In genomic region chr2:237590272-237591020, GRCh38 we compare ENCODE assay signal across 9 cellular contexts. TPM values are rescaled to one million over a fixed set of nuclear protein-coding genes. Genes with fewer than 3 reads are reported as not detected.
A peak's percentile ranks its signal among the peaks of the same experiment; 100 is the strongest.
DNase-seq lines count a peak whose midpoint lies in the region; ATAC-seq, FAIRE-seq and TF ChIP-seq lines count a peak whose summit lies in the region.
"Had no signal": no experiment of that assay in that cellular context is flagged by ENCODE, and none has a peak within 500 bp of the region (broad histone marks: within the 10 kb centered on the region; RNA-seq: fewer than 3 reads in every experiment).

TSS of gene RAB17 (minus strand) at chr2:237590734. CDS start at chr2:237586154, 4,580 bp downstream.

- CTCF ChIA-PET in HCT116 (lab: Charles Lee) (interaction anchor here (0.6 to 1.5 kb wide), 5 partner anchors 19 to 391 kb away, joined by 3 to 4 read pairs (median 3); no protein-coding TSS in a partner anchor), RWPE1 (lab: Yijun Ruan, JAX) (interaction anchor here (0.7 kb wide), 1 partner anchor 1072 kb away, joined by 7 read pairs; no protein-coding TSS in a partner anchor)

- H3K4me3 ChIP-seq in HCT116 (replicated peaks in 1 of 2; ENCODE audit: low read depth in 1 of 2, low read length in 2 of 2) (peak within 1 kb of the TSS; percentile 68 to 85), right atrium auricular region (no peak within 1 kb of the TSS), small intestine (ENCODE audit: low read depth in 1 of 2, low read length in 2 of 2) (peak within 1 kb of the TSS in 1 of 2 donors; percentile 65)

- TF ChIP-seq CTCF in HCT116 (IDR thresholded peaks at IDR 0.05 in 2 of 3, conservative IDR thresholded peaks at IDR 0.05 in 1 of 3; ENCODE audit: borderline replicate concordance in 1 of 3, insufficient read depth in 1 of 3, low read depth in 2 of 3, low read length in 2 of 3) (no peak), RWPE1 (conservative IDR thresholded peaks at IDR 0.05; ENCODE audit: low read depth) (no peak), right atrium auricular region (IDR thresholded peaks at IDR 0.05) (no peak)

- H3K9me3 ChIP-seq in HCT116 (ENCODE audit: control insufficient read depth in 1 of 2, insufficient read depth in 1 of 2, low read depth in 1 of 2, low read length in 2 of 2) (no peaks in the 10 kb centered on the region), right atrium auricular region (no peaks in the 10 kb centered on the region), small intestine (ENCODE audit: control insufficient read depth, low read depth) (no peaks in the 10 kb centered on the region)

- intact Hi-C loops in HCT116 (cut with micrococcal nuclease): no loop called here

- 0 out of 4 replicates have a peak, but pooled peaks cover 0 to 2% of the 10 kb centered on the region in 2 experiments for H3K36me3 ChIP-seq in HCT116 (ENCODE audit: control insufficient read depth in 1 of 2, insufficient read depth in 2 of 2, low read length in 2 of 2)
- no peaks in the 10 kb centered on the region for H3K36me3 ChIP-seq in right atrium auricular region
- H3K36me3 ChIP-seq in small intestine (ENCODE audit: control insufficient read depth in 2 of 2, insufficient read depth in 2 of 2, low read length in 2 of 2): no peaks in the 10 kb centered on the region

- H3K27me3 ChIP-seq in HCT116 (ENCODE audit: insufficient read depth, low read length) (no peaks in the 10 kb centered on the region), right atrium auricular region (no peaks in the 10 kb centered on the region), small intestine (ENCODE audit: control insufficient read depth in 2 of 2, insufficient read depth in 2 of 2, low read length in 2 of 2) (no peaks in the 10 kb centered on the region)

- FAIRE-seq in small intestine (lab: Jason Lieb, UNC): no peak

- peak; percentile 72 for ATAC-seq in HCT116

- TF ChIP-seq POLR2A in HCT116 (IDR thresholded peaks at IDR 0.05; ENCODE audit: borderline replicate concordance, extremely low read depth, insufficient read depth, insufficient read length): no peak

- H3K4me1 ChIP-seq in HCT116 (ENCODE audit: control insufficient read depth in 1 of 2, insufficient read depth in 2 of 2, low read length in 2 of 2): peaks cover 13 to 27% of the 10 kb centered on the region in 2 experiments; a peak in 3 of 4 replicates
- H3K4me1 ChIP-seq in right atrium auricular region: peaks cover 0 to 23% of the 10 kb centered on the region in 2 donors
- peaks cover 0 to 3% of the 10 kb centered on the region in 2 donors for H3K4me1 ChIP-seq in small intestine (ENCODE audit: control insufficient read depth in 2 of 2, insufficient read depth in 1 of 2, low read depth in 1 of 2, low read length in 1 of 2)

- POLR2A ChIA-PET in HCT116 (lab: Charles Lee) (interaction anchor here (1.2 to 1.3 kb wide), 3 partner anchors 15 to 101 kb away, joined by 3 to 7 read pairs (median 4); no protein-coding TSS in a partner anchor), RWPE1 (lab: Yijun Ruan, JAX; ENCODE audit: low non-redundant PET) (interaction anchor here (0.7 kb wide), 1 partner anchor 120 kb away, joined by 3 read pairs; no protein-coding TSS in a partner anchor)

- no peaks in the 10 kb centered on the region for H4K20me1 ChIP-seq in HCT116 (ENCODE audit: insufficient read depth)

- RAD21 ChIA-PET in HCT116 (lab: Charles Lee; ENCODE audit: low non-redundant PET in 1 of 2, low total read pairs in 2 of 2, uncharacterized antibody in 2 of 2, unreplicated experiment in 2 of 2): no interaction called here

- H3K9ac ChIP-seq in HCT116 (ENCODE audit: low read length): peak within 1 kb of the TSS; percentile 69

- no peak for TF ChIP-seq RAD21 in HCT116 (IDR thresholded peaks at IDR 0.05; ENCODE audit: low read depth)

- H3K9me2 ChIP-seq in HCT116 (ENCODE audit: insufficient read depth): no peaks in the 10 kb centered on the region

- H3K27ac ChIP-seq in HCT116 (ENCODE audit: low read depth, low read length): peak within 1 kb of the TSS; percentile 98
- H3K27ac ChIP-seq in RWPE1: peak within 1 kb of the TSS; percentile 59
- peak within 1 kb of the TSS; percentile 6 to 36 for H3K27ac ChIP-seq in right atrium auricular region
- peak within 1 kb of the TSS; percentile 89 to 92 for H3K27ac ChIP-seq in small intestine (ENCODE audit: low read depth in 1 of 2, low read length in 1 of 2)

- 11 to 49% (median 31%) methylated on average over 15 of the region's 15 CpGs for WGBS in small intestine, 3 donors

- peak; percentile 65 for DNase-seq in HCT116 (ENCODE audit: low read depth, low spot score)
- DNase-seq in RWPE1 (ENCODE audit: low spot score): peak; percentile 61
- DNase-seq in right atrium auricular region (ENCODE audit: low spot score): no peak
- DNase-seq in small intestine: peak; percentile 95
- DNase-seq in NOMO-1 treated with dmso at 0.1 percent for 144 hours (lab: John Stamatoyannopoulos, UW; ENCODE audit: unreplicated experiment): no peak
- DNase-seq in epidermal melanocyte (ENCODE audit: insufficient read length, low spot score): no peak
- DNase-seq in activated CD4-positive, alpha-beta T cell treated with anti-CD3 and anti-CD28 coated beads, Interleukin-2, amount 50 U/mL, for 1 hour: no peak
- DNase-seq in OCI-M2 (lab: John Stamatoyannopoulos, UW; ENCODE audit: unreplicated experiment): no peak
- DNase-seq: glutamatergic neuron had no signal

- H3K4me2 ChIP-seq in HCT116 (ENCODE audit: low read length): peak within 1 kb of the TSS; percentile 80

- H3K79me2 ChIP-seq in HCT116 (ENCODE audit: insufficient read depth, low read length): peaks cover 16% of the 10 kb centered on the region

- no TSS peak for BruUV-seq in HCT116 (replicated peaks; lab: Mats Ljungman, UMichigan)

- peak within 1 kb of the TSS; percentile 14 for H2AFZ ChIP-seq in HCT116 (ENCODE audit: low read depth, low read length, poor library complexity, severe bottlenecking)

TF ChIP-seq in HCT116, 20 proteins besides CTCF, POLR2A, EP300 and RAD21:
- TF ChIP-seq JUND (IDR thresholded peaks at IDR 0.05): peak; percentile 53
- peak; percentile 6 for TF ChIP-seq TCF7L2 (IDR thresholded peaks at IDR 0.05; ENCODE audit: borderline replicate concordance, extremely low read depth, insufficient read depth, insufficient read length)
- peak; percentile 73; the same call in 1 of the 2 replicates for TF ChIP-seq SIN3A (IDR thresholded peaks at IDR 0.05; ENCODE audit: low read depth)
- TF ChIP-seq POLR2AphosphoS5 (IDR thresholded peaks at IDR 0.05; ENCODE audit: low read depth, low read length): no peak
- TF ChIP-seq MAX (IDR thresholded peaks at IDR 0.05): peak; percentile 48; the same call in 1 of the 2 replicates
- TF ChIP-seq EZH2 (IDR thresholded peaks at IDR 0.05): no peak
- peak; percentile 33; the same call in 1 of the 2 replicates for TF ChIP-seq FOSL1 (IDR thresholded peaks at IDR 0.05; ENCODE audit: low read depth)
- no peak for TF ChIP-seq EGR1 (IDR thresholded peaks at IDR 0.05; ENCODE audit: low read depth)
- TF ChIP-seq SP1 (IDR thresholded peaks at IDR 0.05; ENCODE audit: low read depth): no peak; the same call in 1 of the 2 replicates

RNA-seq across cellular contexts. Expression of gene RAB17, which starts in this region (rescaled TPM):
- total RNA-seq in HCT116 (2021; ENCODE audit: unreplicated experiment) (41.8 TPM), right atrium auricular region (1 to 10 TPM; 1.0 to 4.5 TPM)
- polyA plus RNA-seq in HCT116 (2012): 28.8 and 31.5 TPM in 2 replicates
- 100 to 1,000 TPM in 2 of 3 donors, 10 to 100 TPM in 1; 52.8 to 613 (median 533) TPM for polyA plus RNA-seq in small intestine

Comparison
In these comparisons a context has a peak if more than half of its experiments do, and no peak if none do; other contexts are left out.
1. DNase-seq: peak in HCT116 (single experiment), RWPE1 (single experiment) and small intestine (single experiment); none in right atrium auricular region (single experiment), NOMO-1 treated with dmso at 0.1 percent for 144 hours (single experiment), epidermal melanocyte (single experiment), activated CD4-positive, alpha-beta T cell treated with anti-CD3 and anti-CD28 coated beads, Interleukin-2, amount 50 U/mL, for 1 hour (single experiment) and OCI-M2 (single experiment).
2. H3K27ac ChIP-seq: peak in every context shown above with its lines; median percentile 98 in HCT116; 90 in small intestine; 59 in RWPE1; 21 in right atrium auricular region.
3. H3K4me3 ChIP-seq: peak in HCT116 (2 of 2); none in right atrium auricular region (0 of 2).